ENCODE assay signal across 2 cellular contexts in the genomic region with DNA sequence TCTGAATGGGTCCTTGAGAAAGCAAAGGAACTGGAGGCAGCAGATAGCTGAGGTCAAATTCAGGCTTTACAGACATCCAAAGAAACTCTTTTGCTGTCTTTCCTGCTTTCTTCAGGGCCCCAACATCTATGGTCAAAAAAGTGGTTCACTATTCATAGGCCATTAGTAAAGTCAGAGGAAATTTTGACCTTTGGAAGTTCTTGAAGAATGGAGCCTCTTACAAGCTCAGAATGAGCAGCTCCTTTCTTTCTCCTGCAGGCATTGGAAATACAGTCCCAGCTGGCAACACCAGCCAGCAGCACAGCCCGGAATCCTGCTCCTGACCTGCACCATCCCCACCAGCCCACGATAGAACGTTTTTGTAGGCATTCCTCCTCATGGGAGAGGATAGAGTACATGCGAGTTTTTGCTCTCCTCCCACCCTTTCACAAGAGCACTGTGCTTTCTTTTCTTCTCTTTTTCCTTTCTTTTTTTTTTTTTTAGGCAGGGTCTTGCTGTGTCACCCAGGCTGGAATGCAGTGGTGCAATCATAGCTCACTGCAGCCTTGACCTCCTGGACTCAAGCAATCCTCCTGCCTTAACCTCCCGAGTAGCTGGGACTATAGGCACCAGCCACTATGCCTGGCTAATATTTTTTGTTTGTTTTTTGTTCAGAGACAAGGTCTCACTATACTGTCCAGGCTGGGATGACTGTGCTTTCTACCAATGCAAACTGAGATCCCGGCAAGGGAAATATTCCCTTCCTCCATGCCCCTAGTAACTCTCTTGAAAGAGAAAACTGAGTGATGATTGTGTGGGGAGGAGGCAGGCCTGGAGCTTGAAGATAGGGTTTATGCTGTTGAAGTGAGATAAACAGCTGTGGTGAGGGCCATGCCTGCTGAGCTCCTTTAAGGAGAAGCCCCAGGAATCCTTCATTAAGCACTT.
A peak's percentile ranks its signal among the peaks of the same experiment; 100 is the strongest.
TF ChIP-seq lines count a peak whose summit lies in the region.

No MANE protein-coding gene starts in this region.

TF ChIP-seq in K562, 482 proteins besides CTCF, POLR2A, EP300 and RAD21 (continues in another document):
- TF ChIP-seq GABPB2 (CRISPR knock-in tag; conservative IDR thresholded peaks at IDR 0.05) (no peak), AFF1 (IDR thresholded peaks at IDR 0.05; ENCODE audit: low read depth in 1 of 2, partially characterized antibody in 2 of 2) (peak; percentile 43 to 93), ZKSCAN1 (IDR thresholded peaks at IDR 0.05; ENCODE audit: low read depth, low read length) (no peak), ZBTB11 (CRISPR knock-in tag; IDR thresholded peaks at IDR 0.05) (peak in 1 of 3 experiments; percentile 85; a peak in 2 of 6 replicates), SNRNP70 (optimal IDR thresholded peaks at IDR 0.05; ENCODE audit: low read depth, low read length) (no peak), UBTF (IDR thresholded peaks at IDR 0.05; ENCODE audit: borderline replicate concordance in 1 of 2, low read depth in 2 of 2, low read length in 2 of 2) (peak in 1 of 2 experiments; percentile 79; a peak in 1 of 4 replicates), TAF7 (tag; IDR thresholded peaks at IDR 0.05) (no peak), ARID3A (IDR thresholded peaks at IDR 0.05; ENCODE audit: borderline replicate concordance, low read depth, low read length) (peak; percentile 89), ETS2 (tag; IDR thresholded peaks at IDR 0.05; ENCODE audit: borderline replicate concordance, poor library complexity, severe bottlenecking) (no peak)

TF ChIP-seq in HepG2, 621 proteins besides CTCF, POLR2A, EP300 and RAD21 (continues in another document):
- TF ChIP-seq DNMT3B (CRISPR knock-in tag; conservative IDR thresholded peaks at IDR 0.05), result no peak
- TF ChIP-seq RBFOX2 (IDR thresholded peaks at IDR 0.05; ENCODE audit: low read depth, low read length), result no peak
- TF ChIP-seq MNT (IDR thresholded peaks at IDR 0.05), result 0 out of 2 replicates have a peak, but pooled peaks have one; percentile 4
- TF ChIP-seq ARNTL (CRISPR knock-in tag; IDR thresholded peaks at IDR 0.05), result no peak
- peak; percentile 56 to 77; a peak in 3 of 4 replicates for TF ChIP-seq NR2F1 (CRISPR knock-in tag; IDR thresholded peaks at IDR 0.05)
- TF ChIP-seq ADNP (CRISPR knock-in tag; IDR thresholded peaks at IDR 0.05), result 0 out of 2 replicates have a peak, but pooled peaks have one; percentile 37
- TF ChIP-seq RERE (CRISPR knock-in tag; IDR thresholded peaks at IDR 0.05; ENCODE audit: low read depth), result no peak
- TF ChIP-seq KAT2B (IDR thresholded peaks at IDR 0.05; ENCODE audit: borderline replicate concordance, low read depth, low read length), result no peak
- TF ChIP-seq HNF4G (IDR thresholded peaks at IDR 0.05; ENCODE audit: borderline replicate concordance, low read depth, low read length), result no peak
- peak; percentile 50; the same call in 1 of the 2 replicates for TF ChIP-seq HNF4G (CRISPR knock-in tag; IDR thresholded peaks at IDR 0.05; ENCODE audit: borderline replicate concordance, low read depth)
- no peak for TF ChIP-seq KAT7 (CRISPR knock-in tag; IDR thresholded peaks at IDR 0.05; ENCODE audit: borderline replicate concordance)
- TF ChIP-seq NCOA2 (CRISPR knock-in tag; IDR thresholded peaks at IDR 0.05), result peak; percentile 89
- TF ChIP-seq RXRA (CRISPR knock-in tag; IDR thresholded peaks at IDR 0.05), result peak; percentile 45; the same call in 1 of the 2 replicates
- TF ChIP-seq ZNF644 (CRISPR knock-in tag; IDR thresholded peaks at IDR 0.05; ENCODE audit: low read depth), result 0 out of 2 replicates have a peak, but pooled peaks have one; percentile 12
- TF ChIP-seq MED8 (CRISPR knock-in tag; IDR thresholded peaks at IDR 0.05; ENCODE audit: insufficient replicate concordance), result no peak
- no peak for TF ChIP-seq ZNF337 (CRISPR knock-in tag; IDR thresholded peaks at IDR 0.05; ENCODE audit: borderline replicate concordance, low read depth)
- no peak for TF ChIP-seq TRAFD1 (CRISPR knock-in tag; IDR thresholded peaks at IDR 0.05; ENCODE audit: borderline replicate concordance)
- peak; percentile 90 for TF ChIP-seq HNF4A (CRISPR knock-in tag; IDR thresholded peaks at IDR 0.05)
- TF ChIP-seq ZNF850 (CRISPR knock-in tag; conservative IDR thresholded peaks at IDR 0.05), result no peak
- no peak for TF ChIP-seq RNF2 (conservative IDR thresholded peaks at IDR 0.05; ENCODE audit: low read depth)
- 0 out of 2 replicates have a peak, but pooled peaks have one; percentile 38 for TF ChIP-seq NCOR1 (IDR thresholded peaks at IDR 0.05; ENCODE audit: borderline replicate concordance, low read length)
- no peak for TF ChIP-seq ZIK1 (CRISPR knock-in tag; IDR thresholded peaks at IDR 0.05; ENCODE audit: borderline replicate concordance, low read depth)
- TF ChIP-seq HDAC1 (CRISPR knock-in tag; IDR thresholded peaks at IDR 0.05), result peak; percentile 51; the same call in 1 of the 2 replicates
- TF ChIP-seq NPAS2 (CRISPR knock-in tag; IDR thresholded peaks at IDR 0.05; ENCODE audit: borderline replicate concordance), result no peak
- no peak for TF ChIP-seq ZNF883 (CRISPR knock-in tag; IDR thresholded peaks at IDR 0.05; ENCODE audit: not compliant biosample characterization)
- TF ChIP-seq, protein P1, sequence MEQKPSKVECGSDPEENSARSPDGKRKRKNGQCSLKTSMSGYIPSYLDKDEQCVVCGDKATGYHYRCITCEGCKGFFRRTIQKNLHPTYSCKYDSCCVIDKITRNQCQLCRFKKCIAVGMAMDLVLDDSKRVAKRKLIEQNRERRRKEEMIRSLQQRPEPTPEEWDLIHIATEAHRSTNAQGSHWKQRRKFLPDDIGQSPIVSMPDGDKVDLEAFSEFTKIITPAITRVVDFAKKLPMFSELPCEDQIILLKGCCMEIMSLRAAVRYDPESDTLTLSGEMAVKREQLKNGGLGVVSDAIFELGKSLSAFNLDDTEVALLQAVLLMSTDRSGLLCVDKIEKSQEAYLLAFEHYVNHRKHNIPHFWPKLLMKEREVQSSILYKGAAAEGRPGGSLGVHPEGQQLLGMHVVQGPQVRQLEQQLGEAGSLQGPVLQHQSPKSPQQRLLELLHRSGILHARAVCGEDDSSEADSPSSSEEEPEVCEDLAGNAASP (CRISPR knock-in tag; IDR thresholded peaks at IDR 0.05; ENCODE audit: borderline replicate concordance), result peak; percentile 68; the same call in 1 of the 2 replicates
- TF ChIP-seq, protein P2, sequence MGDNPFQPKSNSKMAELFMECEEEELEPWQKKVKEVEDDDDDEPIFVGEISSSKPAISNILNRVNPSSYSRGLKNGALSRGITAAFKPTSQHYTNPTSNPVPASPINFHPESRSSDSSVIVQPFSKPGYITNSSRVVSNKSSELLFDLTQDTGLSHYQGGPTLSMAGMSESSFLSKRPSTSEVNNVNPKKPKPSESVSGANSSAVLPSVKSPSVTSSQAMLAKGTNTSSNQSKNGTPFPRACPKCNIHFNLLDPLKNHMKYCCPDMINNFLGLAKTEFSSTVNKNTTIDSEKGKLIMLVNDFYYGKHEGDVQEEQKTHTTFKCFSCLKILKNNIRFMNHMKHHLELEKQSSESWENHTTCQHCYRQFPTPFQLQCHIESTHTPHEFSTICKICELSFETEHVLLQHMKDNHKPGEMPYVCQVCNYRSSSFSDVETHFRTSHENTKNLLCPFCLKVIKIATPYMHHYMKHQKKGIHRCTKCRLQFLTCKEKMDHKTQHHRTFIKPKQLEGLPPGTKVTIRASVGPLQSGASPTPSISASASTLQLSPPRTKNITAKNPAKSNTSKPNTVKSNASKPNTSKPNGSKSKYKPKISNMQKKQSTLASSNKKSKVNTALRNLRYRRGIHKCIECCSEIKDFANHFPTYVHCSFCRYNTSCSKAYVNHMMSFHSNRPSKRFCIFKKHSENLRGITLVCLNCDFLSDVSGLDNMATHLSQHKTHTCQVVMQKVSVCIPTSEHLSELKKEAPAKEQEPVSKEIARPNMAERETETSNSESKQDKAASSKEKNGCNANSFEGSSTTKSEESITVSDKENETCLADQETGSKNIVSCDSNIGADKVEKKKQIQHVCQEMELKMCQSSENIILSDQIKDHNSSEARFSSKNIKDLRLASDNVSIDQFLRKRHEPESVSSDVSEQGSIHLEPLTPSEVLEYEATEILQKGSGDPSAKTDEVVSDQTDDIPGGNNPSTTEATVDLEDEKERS (CRISPR knock-in tag; IDR thresholded peaks at IDR 0.05), result 0 out of 2 replicates have a peak, but pooled peaks have one; percentile 27
- no peak for TF ChIP-seq ZBTB43 (CRISPR knock-in tag; conservative IDR thresholded peaks at IDR 0.05)
- TF ChIP-seq HNF1B (CRISPR knock-in tag; IDR thresholded peaks at IDR 0.05), result no peak
- TF ChIP-seq MAF1 (CRISPR knock-in tag; IDR thresholded peaks at IDR 0.05; ENCODE audit: borderline replicate concordance), result no peak
